ENCODE assay signal across 23 cellular contexts in the genomic region with DNA sequence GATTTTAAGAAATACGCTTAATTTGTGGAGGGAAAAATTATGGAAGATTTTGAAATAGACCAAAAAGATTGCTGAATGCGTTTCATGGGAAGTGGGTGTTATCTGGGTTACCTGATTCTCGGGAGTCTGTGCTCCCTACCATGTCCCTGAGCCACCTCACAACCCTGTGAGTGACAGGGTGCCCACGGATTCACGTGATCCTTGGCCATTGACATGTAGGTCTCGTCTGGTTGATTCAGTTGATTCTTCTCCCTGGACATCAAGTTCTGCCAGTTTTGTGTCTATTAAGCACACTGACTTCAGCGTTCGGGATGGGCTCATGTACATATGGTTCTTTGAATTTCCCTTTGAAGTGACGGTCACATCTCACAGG.
DNase-seq lines count a peak whose midpoint lies in the region; ATAC-seq and FAIRE-seq lines count a peak whose summit lies in the region.
"Had no signal": no experiment of that assay in that cellular context is flagged by ENCODE, and none has a peak within 500 bp of the region (broad histone marks: within the 10 kb centered on the region; RNA-seq: fewer than 3 reads in every experiment).

No MANE protein-coding gene starts in this region.

- peaks cover 6% of the 10 kb centered on the region for H3K4me1 ChIP-seq in stomach smooth muscle (ENCODE audit: control insufficient read depth, insufficient read depth, low read length)
- H3K4me1 ChIP-seq: HAP-1 had no signal

- H3K4me3 Mint-ChIP-seq in activated T-helper 2 cell treated with anti-CD3 and anti-CD28 coated beads, Interferon-gamma antibody, Interleukin-2, Interleukin-4, amounts not matched to agents 10 μg/mL and 5 μg/mL and 100 μg/mL, durations not matched to agents 14 hours and 24 hours and 36 hours (ENCODE audit: low read depth) = no peak overlapping the region
- H3K4me3 Mint-ChIP-seq: B cell; CD14-positive monocyte; CD8-positive, alpha-beta T cell had no signal

- H3K36me3 Mint-ChIP-seq in activated T-helper 2 cell treated with anti-CD3 and anti-CD28 coated beads, Interferon-gamma antibody, Interleukin-2, Interleukin-4, amounts not matched to agents 10 μg/mL and 5 μg/mL and 100 μg/mL, durations not matched to agents 14 hours and 24 hours and 36 hours (ENCODE audit: low read depth) = no peaks in the 10 kb centered on the region
- H3K36me3 Mint-ChIP-seq: CD8-positive, alpha-beta T cell had no signal

- DNase-seq in cardiac septum (ENCODE audit: low spot score) (peak; percentile 38), left cardiac atrium (no peak), islet precursor cell (peak; percentile 37), T-helper 2 cell (no peak), GM19239 (ENCODE audit: insufficient read length, low spot score) (no peak)
- no peak for DNase-seq in activated T-helper 2 cell treated with anti-CD3 and anti-CD28 coated beads, Interferon-gamma antibody, Interleukin-2, Interleukin-4, amounts not matched to agents 10 μg/mL and 5 μg/mL and 100 μg/mL, durations not matched to agents 14 hours and 24 hours and 36 hours (ENCODE audit: low spot score)
- DNase-seq: CD8-positive, alpha-beta T cell; COR-L47; DMS153; DMS79 treated with DMSO at 0.1 percent for 48 hours; EL had no signal

- H3K9me3 Mint-ChIP-seq in activated T-helper 2 cell treated with anti-CD3 and anti-CD28 coated beads, Interferon-gamma antibody, Interleukin-2, Interleukin-4, amounts not matched to agents 10 μg/mL and 5 μg/mL and 100 μg/mL, durations not matched to agents 14 hours and 24 hours and 36 hours = no peaks in the 10 kb centered on the region
- H3K9me3 Mint-ChIP-seq: CD8-positive, alpha-beta T cell had no signal

- H3K36me3 ChIP-seq in stomach smooth muscle (ENCODE audit: control insufficient read depth in 2 of 2, insufficient read depth in 2 of 2, low read length in 2 of 2) = no peaks in the 10 kb centered on the region
- H3K36me3 ChIP-seq: HAP-1 had no signal

- peaks cover 9% of the 10 kb centered on the region for H3K27me3 Mint-ChIP-seq in activated T-helper 2 cell treated with anti-CD3 and anti-CD28 coated beads, Interferon-gamma antibody, Interleukin-2, Interleukin-4, amounts not matched to agents 10 μg/mL and 5 μg/mL and 100 μg/mL, durations not matched to agents 14 hours and 24 hours and 36 hours (ENCODE audit: low read depth)

- peak overlapping the region; percentile 53 for H3K27ac ChIP-seq in stomach smooth muscle (ENCODE audit: low read length)

- H3K27ac Mint-ChIP-seq in activated T-helper 2 cell treated with anti-CD3 and anti-CD28 coated beads, Interferon-gamma antibody, Interleukin-2, Interleukin-4, amounts not matched to agents 10 μg/mL and 5 μg/mL and 100 μg/mL, durations not matched to agents 14 hours and 24 hours and 36 hours = peak overlapping the region; percentile 50
- H3K27ac Mint-ChIP-seq: B cell; CD8-positive, alpha-beta T cell had no signal

- no peak overlapping the region for H3K9ac ChIP-seq in stomach smooth muscle (ENCODE audit: low read length in 2 of 2)

- no peak overlapping the region for H3K4me3 ChIP-seq in stomach smooth muscle (ENCODE audit: low read length in 2 of 2)
- H3K4me3 ChIP-seq: HAP-1 had no signal

- intact Hi-C loops in cardiac septum (cut with DNase I) (no loop called here), left cardiac atrium (cut with DNase I) (no loop called here)
- intact Hi-C loops in activated T-helper 2 cell treated with anti-CD3 and anti-CD28 coated beads, Interferon-gamma antibody, Interleukin-2, Interleukin-4, amounts not matched to agents 10 μg/mL and 5 μg/mL and 100 μg/mL, durations not matched to agents 14 hours and 24 hours and 36 hours (cut with micrococcal nuclease) = no loop called here

- H3K4me1 Mint-ChIP-seq in activated T-helper 2 cell treated with anti-CD3 and anti-CD28 coated beads, Interferon-gamma antibody, Interleukin-2, Interleukin-4, amounts not matched to agents 10 μg/mL and 5 μg/mL and 100 μg/mL, durations not matched to agents 14 hours and 24 hours and 36 hours (ENCODE audit: low read depth) = peaks cover 12% of the 10 kb centered on the region
- H3K4me1 Mint-ChIP-seq: B cell had no signal

- ATAC-seq in left cardiac atrium (no peak), GM21825 (IDR thresholded peaks at IDR 0.05; ENCODE audit: unreplicated experiment) (no peak)
- ATAC-seq: CD8-positive, alpha-beta T cell; HepG2 had no signal

- H3K9me3 ChIP-seq in stomach smooth muscle (ENCODE audit: control insufficient read depth in 2 of 2, low read length in 2 of 2) = no peaks in the 10 kb centered on the region
- H3K9me3 ChIP-seq: HAP-1 had no signal

- no peaks in the 10 kb centered on the region for H3K27me3 ChIP-seq in stomach smooth muscle (ENCODE audit: control insufficient read depth in 1 of 2, insufficient read depth in 2 of 2, low read length in 2 of 2)

- FAIRE-seq in GM19239 (lab: Jason Lieb, UNC) = no peak
- FAIRE-seq: A204.1, D721Med, G401.6, GM12892, H1, HepG2, HTR-8/SVneo had no signal

Comparison
In these comparisons a context has a peak if more than half of its experiments do, and no peak if none do; other contexts are left out.
1. DNase-seq: peak in cardiac septum (single experiment) and islet precursor cell (single experiment); none in left cardiac atrium (single experiment), activated T-helper 2 cell treated with anti-CD3 and anti-CD28 coated beads, Interferon-gamma antibody, Interleukin-2, Interleukin-4, amounts not matched to agents 10 μg/mL and 5 μg/mL and 100 μg/mL, durations not matched to agents 14 hours and 24 hours and 36 hours (single experiment), T-helper 2 cell (0 of 5) and GM19239 (single experiment).